In the genomic region with DNA sequence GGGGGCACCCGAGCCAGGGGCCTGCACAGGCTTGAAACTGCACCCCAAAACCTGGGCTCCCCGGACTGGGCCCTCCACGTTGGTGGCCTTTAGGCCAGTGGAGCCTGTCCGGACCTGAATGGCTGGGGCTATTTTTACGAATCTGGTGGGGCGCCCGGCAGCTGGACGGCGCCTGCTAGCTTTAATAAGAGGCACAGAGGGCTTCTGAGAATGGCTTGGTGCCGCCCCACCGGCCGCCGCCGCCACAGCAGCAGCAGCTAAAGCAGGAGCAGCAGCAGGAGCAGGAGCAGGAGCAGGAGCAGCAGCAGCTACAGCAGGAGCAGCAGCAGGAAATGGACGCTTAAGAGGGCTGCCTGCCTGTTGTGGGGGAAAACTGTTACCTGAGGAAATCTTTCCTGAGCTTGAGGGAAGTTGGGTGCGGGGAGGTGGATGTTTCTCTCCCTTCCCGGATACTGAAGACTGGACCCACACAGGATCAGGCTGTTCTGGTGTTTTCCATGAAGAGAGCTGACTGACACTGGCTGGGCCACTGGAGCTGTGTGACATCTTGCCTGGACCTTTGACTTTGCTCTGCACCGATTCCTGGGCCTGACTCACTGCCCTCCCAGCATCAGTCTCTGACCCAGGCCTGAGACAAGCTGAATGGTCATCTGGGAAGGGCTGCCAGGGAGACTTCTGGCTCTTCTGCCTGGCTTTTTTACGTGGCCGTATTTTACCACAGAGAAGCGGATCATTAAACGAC, we compare ENCODE assay signal across 11 cellular contexts. TPM values are rescaled to one million over a fixed set of nuclear protein-coding genes. Genes with fewer than 3 reads are reported as not detected.
"Had no signal": no experiment of that assay in that cellular context is flagged by ENCODE, and none has a peak within 500 bp of the region (broad histone marks: within the 10 kb centered on the region; RNA-seq: fewer than 3 reads in every experiment).

No MANE protein-coding gene starts in this region.

RNA-seq across cellular contexts. Expression of gene SUPT20HL2, which starts 2.2 kb away (rescaled TPM):
- total RNA-seq: activated CD8-positive, alpha-beta T cell treated with anti-CD3 and anti-CD28 coated beads for 36 hours; activated naive CD8-positive, alpha-beta T cell treated with anti-CD3 and anti-CD28 coated beads, Interleukin-2, amount 10 ng/mL, durations not matched to agents 7 days and 5 days; activated T-cell treated with anti-CD3 and anti-CD28 coated beads, Interleukin-2, amount 50 U/mL, for 72 hours; activated T-helper 2 cell treated with anti-CD3 and anti-CD28 coated beads, Interferon-gamma antibody, Interleukin-2, Interleukin-4, amounts not matched to agents 10 μg/mL and 5 μg/mL and 100 μg/mL, durations not matched to agents 14 hours and 24 hours and 36 hours; adrenal gland; breast epithelium; LHCN-M2; Right ventricle myocardium superior; T-helper 1 cell treated with Interleukin-12 subunit alpha and Interleukin-12 subunit beta and Interleukin-4 antibody, amounts not matched to agents 30 ng/mL and 1 ng/mL, for 36 hours had no signal
- polyA plus RNA-seq: adrenal gland, IgD-negative memory B cell had no signal

RNA-seq across cellular contexts. Expression of gene SUPT20HL1, which starts 48.8 kb away (rescaled TPM):
- total RNA-seq: activated CD8-positive, alpha-beta T cell treated with anti-CD3 and anti-CD28 coated beads for 36 hours; activated naive CD8-positive, alpha-beta T cell treated with anti-CD3 and anti-CD28 coated beads, Interleukin-2, amount 10 ng/mL, durations not matched to agents 7 days and 5 days; activated T-cell treated with anti-CD3 and anti-CD28 coated beads, Interleukin-2, amount 50 U/mL, for 72 hours; activated T-helper 2 cell treated with anti-CD3 and anti-CD28 coated beads, Interferon-gamma antibody, Interleukin-2, Interleukin-4, amounts not matched to agents 10 μg/mL and 5 μg/mL and 100 μg/mL, durations not matched to agents 14 hours and 24 hours and 36 hours; breast epithelium; LHCN-M2; M059J; Right ventricle myocardium superior; T-helper 1 cell treated with Interleukin-12 subunit alpha and Interleukin-12 subunit beta and Interleukin-4 antibody, amounts not matched to agents 30 ng/mL and 1 ng/mL, for 36 hours had no signal
- polyA plus RNA-seq: adrenal gland, IgD-negative memory B cell had no signal
